In genomic region chr2:226583715-226584114, GRCh38 we compare ENCODE assay signal across 10 cellular contexts.
A peak's percentile ranks its signal among the peaks of the same experiment; 100 is the strongest.
DNase-seq lines count a peak whose midpoint lies in the region; ATAC-seq, FAIRE-seq and TF ChIP-seq lines count a peak whose summit lies in the region.
"Had no signal": no experiment of that assay in that cellular context is flagged by ENCODE, and none has a peak within 500 bp of the region (broad histone marks: within the 10 kb centered on the region; RNA-seq: fewer than 3 reads in every experiment).

No MANE protein-coding gene starts in this region.

- H2AFZ ChIP-seq in IMR-90 (replicated peaks; ENCODE audit: low read length, poor library complexity) (no peak overlapping the region), HepG2 (ENCODE audit: low read length) (no peak overlapping the region)

- H3K4me1 ChIP-seq in IMR-90 (ENCODE audit: control insufficient read depth, insufficient read depth, low read length) (peaks cover 23% of the 10 kb centered on the region; the same call in 1 of the 2 replicates), HepG2 (ENCODE audit: insufficient read depth, low read length) (peaks cover 65% of the 10 kb centered on the region), BE2C (no peaks in the 10 kb centered on the region)
- H3K4me1 ChIP-seq: prostate gland had no signal

- no peak overlapping the region for H2AK5ac ChIP-seq in IMR-90 (ENCODE audit: low read depth, low read length)

- POLR2A ChIA-PET in IMR-90 (lab: Charles Lee; ENCODE audit: unreplicated experiment), result interaction anchor here (0.6 kb wide), 1 partner anchor 946 kb away, joined by 3 read pairs; no protein-coding TSS in a partner anchor
- POLR2A ChIA-PET in HepG2 (lab: Yijun Ruan, JAX), result interaction anchor here (0.9 to 2.3 kb wide), 10 partner anchors 23 to 424 kb away, joined by 3 to 19 read pairs (median 5); partner anchors contain the start of gene IRS1

- H2AK9ac ChIP-seq in IMR-90 (replicated peaks; ENCODE audit: low read depth, low read length, poor library complexity), result no peak overlapping the region

- TF ChIP-seq POLR2A in IMR-90 (IDR thresholded peaks at IDR 0.05; ENCODE audit: low read depth, low read length) (no peak), HepG2 (IDR thresholded peaks at IDR 0.05; ENCODE audit: insufficient read depth in 1 of 2, low read depth in 2 of 2, low read length in 2 of 2) (no peak)

- H3K14ac ChIP-seq in IMR-90 (replicated peaks; ENCODE audit: low read depth, low read length), result peak overlapping the region; percentile 89; the same call in 1 of the 2 replicates

- H2BK120ac ChIP-seq in IMR-90 (ENCODE audit: low read depth, low read length), result peak overlapping the region; percentile 98

- H3K9me3 ChIP-seq in IMR-90 (ENCODE audit: control insufficient read depth, insufficient read depth, low read length) (no peaks in the 10 kb centered on the region), HepG2 (ENCODE audit: low read length) (peaks cover 17% of the 10 kb centered on the region), BE2C (no peaks in the 10 kb centered on the region)
- H3K9me3 ChIP-seq: prostate gland had no signal

- H4K91ac ChIP-seq in IMR-90 (ENCODE audit: insufficient read depth, low read depth, low read length), result peak overlapping the region; percentile 99; the same call in 1 of the 2 replicates

- no peaks in the 10 kb centered on the region for H3K36me3 ChIP-seq in IMR-90 (ENCODE audit: control insufficient read depth, insufficient read depth, low read length)
- no peaks in the 10 kb centered on the region for H3K36me3 ChIP-seq in HepG2 (replicated peaks in 1 of 2; ENCODE audit: control insufficient read depth in 1 of 2, insufficient read depth in 2 of 2, low read length in 2 of 2)
- no peaks in the 10 kb centered on the region for H3K36me3 ChIP-seq in BE2C
- H3K36me3 ChIP-seq: prostate gland had no signal

- H3K27me3 ChIP-seq in IMR-90 (ENCODE audit: control insufficient read depth, insufficient read depth, low read length) (no peaks in the 10 kb centered on the region), HepG2 (ENCODE audit: control insufficient read depth in 1 of 2, insufficient read depth in 2 of 2, low read length in 2 of 2) (no peaks in the 10 kb centered on the region), BE2C (peaks cover 10% of the 10 kb centered on the region; the same call in 1 of the 2 replicates)

- no peak for TF ChIP-seq CTCF in IMR-90 (conservative IDR thresholded peaks at IDR 0.05; ENCODE audit: low read depth, low read length)
- no peak for TF ChIP-seq CTCF in HepG2 (CRISPR knock-in tag; IDR thresholded peaks at IDR 0.05)
- no peak for TF ChIP-seq CTCF in BE2C (IDR thresholded peaks at IDR 0.05; ENCODE audit: low read depth, low read length)

- intact Hi-C loops in IMR-90 (cut with micrococcal nuclease) (loop anchor here (5.0 to 10.0 kb wide), 3 partner anchors 101 to 399 kb away; no protein-coding TSS in a partner anchor), HepG2 (cut with micrococcal nuclease; ENCODE audit: unreplicated experiment) (loop anchor here (1.0 to 5.0 kb wide), 4 partner anchors 17 to 219 kb away; no protein-coding TSS in a partner anchor)

- H3K79me1 ChIP-seq in IMR-90 (ENCODE audit: low read depth in 1 of 2, low read length in 2 of 2), result peaks cover 0 to 15% of the 10 kb centered on the region in 2 experiments; a peak in 2 of 4 replicates

- no peak overlapping the region for H3K23ac ChIP-seq in IMR-90 (ENCODE audit: low read depth, low read length)

- peak overlapping the region; percentile 84 for H4K8ac ChIP-seq in IMR-90 (ENCODE audit: low read depth in 2 of 2, low read length in 2 of 2)

- peak; percentile 97 for DNase-seq in ACHN
- peak; percentile 89 for DNase-seq in IMR-90
- DNase-seq in cerebellar cortex (ENCODE audit: low spot score), result peak; percentile 25
- DNase-seq in HepG2 (ENCODE audit: low spot score), result peak; percentile 94
- no peak for DNase-seq in stimulated activated naive CD4-positive, alpha-beta T cell treated with Interleukin-2 at 50 U/mL for 16 hours (lab: John Stamatoyannopoulos, UW)
- DNase-seq in BE2C, result no peak
- no peak for DNase-seq in medulla oblongata (ENCODE audit: extremely low spot score)
- DNase-seq: KG1 had no signal

- CTCF ChIA-PET in IMR-90 (lab: Yijun Ruan, JAX) (interaction anchor here (0.6 kb wide), 1 partner anchor 30 kb away, joined by 3 read pairs; no protein-coding TSS in a partner anchor), HepG2 (lab: Yijun Ruan, JAX; ENCODE audit: low intra/inter-chr PET ratio, low total read pairs) (no interaction called here)

- no peak for FAIRE-seq in HepG2 (lab: Jason Lieb, UNC)

- H4K20me1 ChIP-seq in IMR-90 (ENCODE audit: insufficient read depth, low read length) (no peaks in the 10 kb centered on the region), HepG2 (ENCODE audit: insufficient read depth, low read length) (no peaks in the 10 kb centered on the region)

- WGBS in IMR-90 (ENCODE audit: extremely low coverage in 2 of 2, insufficient read length in 1 of 2), 2 experiments, result no CpG with 5 or more reads among the region's 1 CpG
- WGBS in HepG2 (ENCODE audit: low lambda C conversion rate), result 9% methylated on average over 1 of the region's 1 CpG

- H3K4me2 ChIP-seq in IMR-90 (ENCODE audit: low read depth, low read length), result peak overlapping the region; percentile 84
- peak overlapping the region; percentile 1 for H3K4me2 ChIP-seq in HepG2 (ENCODE audit: low read depth, low read length)

- H2BK5ac ChIP-seq in IMR-90 (ENCODE audit: low read depth, low read length, poor library complexity, severe bottlenecking), result peak overlapping the region; percentile 95

- ATAC-seq in IMR-90 (ENCODE audit: low read depth) (peak; percentile 90), HepG2 (peak; percentile 98), HG03460 (IDR thresholded peaks at IDR 0.05; ENCODE audit: unreplicated experiment) (no peak)

- no peak overlapping the region for H3K4me3 ChIP-seq in IMR-90 (ENCODE audit: insufficient read depth, low read depth, low read length)
- H3K4me3 ChIP-seq in HepG2 (replicated peaks in 1 of 3; ENCODE audit: insufficient read depth in 1 of 3, low read depth in 2 of 3, low read length in 3 of 3), result no peak overlapping the region
- H3K4me3 ChIP-seq in BE2C (ENCODE audit: low read depth, low read length), result no peak overlapping the region
- H3K4me3 ChIP-seq: prostate gland had no signal

- BruUV-seq in IMR-90 (replicated peaks; lab: Mats Ljungman, UMichigan) (no TSS peak), HepG2 (replicated peaks; lab: Mats Ljungman, UMichigan) (no TSS peak)

- peak in 1 of 2 experiments; percentile 94; a peak in 2 of 4 replicates for TF ChIP-seq EP300 in HepG2 (IDR thresholded peaks at IDR 0.05; ENCODE audit: low read depth in 2 of 2, low read length in 2 of 2)
- TF ChIP-seq EP300 in HepG2 (CRISPR knock-in tag; IDR thresholded peaks at IDR 0.05; ENCODE audit: borderline replicate concordance), result peak; percentile 80

- H3K9ac ChIP-seq in IMR-90 (ENCODE audit: low read depth, low read length) (no peak overlapping the region), HepG2 (ENCODE audit: insufficient read depth, low read depth, low read length) (0 out of 2 replicates have a peak overlapping the region, but pooled peaks have one; percentile 21)

- peak overlapping the region; percentile 99 for H4K5ac ChIP-seq in IMR-90 (ENCODE audit: low read depth, low read length)

- H2BK20ac ChIP-seq in IMR-90 (ENCODE audit: low read depth, low read length), result peak overlapping the region; percentile 99

- H3K56ac ChIP-seq in IMR-90 (ENCODE audit: extremely low read depth, insufficient read depth, low read length), result no peak overlapping the region

- H3K79me2 ChIP-seq in HepG2 (ENCODE audit: insufficient read depth, low read length), result no peaks in the 10 kb centered on the region

- in situ Hi-C loops in ACHN (cut with HindIII; ENCODE audit: low pct_ligation_motif_present, low pct_unique_long_range_greater_than_20kb, low sequenced_read_pairs), result no loop called here
- in situ Hi-C loops in IMR-90 (cut with MboI; ENCODE audit: low sequenced_read_pairs), result no loop called here
- in situ Hi-C loops in HepG2 (cut with HindIII; ENCODE audit: extremely low pct_ligation_motif_present, low pct_unique_long_range_greater_than_20kb), result no loop called here

- H3K18ac ChIP-seq in IMR-90 (ENCODE audit: low read depth, low read length), result peak overlapping the region; percentile 100

- dilution Hi-C loops in IMR-90 (cut with HindIII; ENCODE audit: low sequenced_read_pairs, unreplicated experiment), result no loop called here

- peaks cover 11% of the 10 kb centered on the region; the same call in 1 of the 2 replicates for H3K9me1 ChIP-seq in IMR-90 (ENCODE audit: insufficient read depth, low read length)

- H3K4ac ChIP-seq in IMR-90 (ENCODE audit: low read depth, low read length), result peak overlapping the region; percentile 95; the same call in 1 of the 2 replicates

- TF ChIP-seq RAD21 in IMR-90 (IDR thresholded peaks at IDR 0.05; ENCODE audit: low read length) (0 out of 2 replicates have a peak, but pooled peaks have one; percentile 10), HepG2 (CRISPR knock-in tag; IDR thresholded peaks at IDR 0.05) (no peak; the same call in 1 of the 2 replicates)

- peak overlapping the region; percentile 61 for H2BK15ac ChIP-seq in IMR-90 (ENCODE audit: low read depth, low read length)

- H3K27ac ChIP-seq in IMR-90 (ENCODE audit: insufficient read depth, low read length) (peak overlapping the region; percentile 34), HepG2 (ENCODE audit: extremely low read length, insufficient read depth, low read length) (peak overlapping the region; percentile 68)
- H3K27ac ChIP-seq: prostate gland had no signal

TF ChIP-seq in IMR-90, 13 proteins besides CTCF, POLR2A, EP300 and RAD21:
- TF ChIP-seq FOS (IDR thresholded peaks at IDR 0.05; ENCODE audit: low read depth, low read length) (peak; percentile 82), CHD1 (IDR thresholded peaks at IDR 0.05; ENCODE audit: low read depth, low read length) (no peak), MAFK (IDR thresholded peaks at IDR 0.05; ENCODE audit: low read depth, low read length) (0 out of 2 replicates have a peak, but pooled peaks have one; percentile 1)

TF ChIP-seq in HepG2, 621 proteins besides CTCF, POLR2A, EP300 and RAD21 (continues in another document):
- TF ChIP-seq GATAD1 (CRISPR knock-in tag; IDR thresholded peaks at IDR 0.05) (peak; percentile 66), ZKSCAN5 (CRISPR knock-in tag; IDR thresholded peaks at IDR 0.05) (peak; percentile 79; the same call in 1 of the 2 replicates), CBX1 (IDR thresholded peaks at IDR 0.05; ENCODE audit: low read depth) (peak; percentile 28), ZNF383 (CRISPR knock-in tag; IDR thresholded peaks at IDR 0.05; ENCODE audit: borderline replicate concordance) (no peak), ZNF768 (CRISPR knock-in tag; IDR thresholded peaks at IDR 0.05) (no peak), MIER3 (CRISPR knock-in tag; IDR thresholded peaks at IDR 0.05; ENCODE audit: borderline replicate concordance) (peak; percentile 89; the same call in 1 of the 2 replicates), SETDB1 (CRISPR knock-in tag; IDR thresholded peaks at IDR 0.05; ENCODE audit: borderline replicate concordance) (no peak), REPIN1 (CRISPR knock-in tag; IDR thresholded peaks at IDR 0.05; ENCODE audit: borderline replicate concordance, low read depth) (no peak), ZNF547 (CRISPR knock-in tag; IDR thresholded peaks at IDR 0.05) (no peak), GABPA (IDR thresholded peaks at IDR 0.05; ENCODE audit: low read depth, low read length) (no peak), GABPA (CRISPR knock-in tag; IDR thresholded peaks at IDR 0.05; ENCODE audit: low read depth) (peak; percentile 33; the same call in 1 of the 2 replicates)

Comparison
In these comparisons a context has a peak if more than half of its experiments do, and no peak if none do; other contexts are left out.
1. DNase-seq: peak in ACHN (single experiment), IMR-90 (single experiment), cerebellar cortex (single experiment) and HepG2 (single experiment); none in stimulated activated naive CD4-positive, alpha-beta T cell treated with Interleukin-2 at 50 U/mL for 16 hours (single experiment), BE2C (single experiment) and medulla oblongata (single experiment).